ENCODE assay signal across 24 cellular contexts in genomic region chr14:72800848-72801370, GRCh38.
DNase-seq lines count a peak whose midpoint lies in the region; ATAC-seq and TF ChIP-seq lines count a peak whose summit lies in the region.
"Had no signal": no experiment of that assay in that cellular context is flagged by ENCODE, and none has a peak within 500 bp of the region (broad histone marks: within the 10 kb centered on the region; RNA-seq: fewer than 3 reads in every experiment).

No MANE protein-coding gene starts in this region.

- no peaks in the 10 kb centered on the region for H3K27me3 ChIP-seq in ascending aorta
- H3K27me3 ChIP-seq in hepatocyte = no peaks in the 10 kb centered on the region
- no peaks in the 10 kb centered on the region for H3K27me3 ChIP-seq in Caco-2 (replicated peaks; ENCODE audit: control insufficient read depth, insufficient read depth, low read length)
- H3K27me3 ChIP-seq in upper lobe of right lung = no peaks in the 10 kb centered on the region
- H3K27me3 ChIP-seq: adrenal gland, heart left ventricle, SJCRH30 had no signal

- ATAC-seq in upper lobe of right lung = no peak

- H3K79me2 ChIP-seq in hepatocyte = no peaks in the 10 kb centered on the region
- H3K79me2 ChIP-seq: parathyroid adenoma had no signal

- no peak overlapping the region for H3K4me3 Mint-ChIP-seq in activated naive CD8-positive, alpha-beta T cell
- no peak overlapping the region for H3K4me3 Mint-ChIP-seq in activated naive CD8-positive, alpha-beta T cell treated with anti-CD3 and anti-CD28 coated beads for 36 hours
- H3K4me3 Mint-ChIP-seq in Caco-2 (ENCODE audit: unreplicated experiment) = no peak overlapping the region
- H3K4me3 Mint-ChIP-seq: CD4-positive, alpha-beta memory T cell; IgD-negative memory B cell had no signal

- H3K27ac Mint-ChIP-seq in activated naive CD8-positive, alpha-beta T cell = peak overlapping the region; percentile 35
- no peak overlapping the region for H3K27ac Mint-ChIP-seq in activated naive CD8-positive, alpha-beta T cell treated with anti-CD3 and anti-CD28 coated beads for 36 hours
- no peak overlapping the region for H3K27ac Mint-ChIP-seq in Caco-2 (ENCODE audit: unreplicated experiment)
- H3K27ac Mint-ChIP-seq: IgD-negative memory B cell had no signal

- TF ChIP-seq CTCF in ascending aorta (IDR thresholded peaks at IDR 0.05) (no peak), hepatocyte (IDR thresholded peaks at IDR 0.05; ENCODE audit: poor library complexity) (no peak), Caco-2 (IDR thresholded peaks at IDR 0.05; ENCODE audit: insufficient read depth in 1 of 2, low read depth in 1 of 2, low read length in 1 of 2, severe bottlenecking in 1 of 2, unreplicated experiment in 1 of 2) (no peak), RWPE1 (conservative IDR thresholded peaks at IDR 0.05; ENCODE audit: low read depth) (no peak), upper lobe of right lung (IDR thresholded peaks at IDR 0.05) (no peak)

- intact Hi-C loops in ascending aorta (cut with DNase I) (no loop called here), Caco-2 (cut with micrococcal nuclease; ENCODE audit: unreplicated experiment) (no loop called here), upper lobe of right lung (cut with DNase I) (no loop called here)

- H3K4me3 ChIP-seq in ascending aorta (no peak overlapping the region), hepatocyte (no peak overlapping the region), Caco-2 (ENCODE audit: low read depth, low read length) (no peak overlapping the region), upper lobe of right lung (no peak overlapping the region)
- H3K4me3 ChIP-seq: adrenal gland, heart left ventricle, SJCRH30 had no signal

- WGBS in hepatocyte (ENCODE audit: low lambda C conversion rate, missing lambda C conversion rate) = 85% methylated on average over 4 of the region's 4 CpGs

- CTCF ChIA-PET in Caco-2 (lab: Charles Lee) (no interaction called here), RWPE1 (lab: Yijun Ruan, JAX) (no interaction called here)

- BruUV-seq in Caco-2 (replicated peaks; lab: Mats Ljungman, UMichigan) = no TSS peak

- no peak for DNase-seq in activated naive CD8-positive, alpha-beta T cell treated with anti-CD3 and anti-CD28 coated beads for 36 hours
- DNase-seq in ascending aorta (ENCODE audit: low spot score in 2 of 2) = no peak
- no peak for DNase-seq in hepatocyte (ENCODE audit: low spot score)
- peak in 1 of 49 donors; percentile 44 for DNase-seq in substantia nigra (lab: John Stamatoyannopoulos, UW)
- no peak for DNase-seq in Caco-2
- DNase-seq in RWPE1 (ENCODE audit: low spot score) = no peak
- DNase-seq in upper lobe of right lung = no peak
- DNase-seq: activated CD4-positive, CD25-positive, alpha-beta regulatory T cell; activated CD8-positive, alpha-beta memory T cell treated with anti-CD3 and anti-CD28 coated beads for 24 hours; adrenal gland; CD4-positive, alpha-beta memory T cell; DMS79 treated with DMSO at 0.1 percent for 48 hours; effector CD4-positive, alpha-beta T cell; heart left ventricle; MM.1S; NCI-H146; NCI-H2171 treated with DMSO at 0.1 percent for 48 hours; NCI-H748 treated with DMSO at 0.1 percent for 48 hours; T-helper 9 cell had no signal

- no peaks in the 10 kb centered on the region for H4K20me1 ChIP-seq in hepatocyte (ENCODE audit: insufficient read depth, poor library complexity, severe bottlenecking)

- H3K9me2 ChIP-seq in hepatocyte (replicated peaks; ENCODE audit: insufficient read depth) = no peaks in the 10 kb centered on the region

- H2AFZ ChIP-seq in hepatocyte = no peak overlapping the region
- H2AFZ ChIP-seq: parathyroid adenoma had no signal

- no peaks in the 10 kb centered on the region for H3K36me3 Mint-ChIP-seq in activated naive CD8-positive, alpha-beta T cell
- peaks cover 3% of the 10 kb centered on the region for H3K36me3 Mint-ChIP-seq in activated naive CD8-positive, alpha-beta T cell treated with anti-CD3 and anti-CD28 coated beads for 36 hours
- H3K36me3 Mint-ChIP-seq in Caco-2 (ENCODE audit: insufficient read depth, unreplicated experiment) = no peaks in the 10 kb centered on the region

- H3K36me3 ChIP-seq in ascending aorta = no peaks in the 10 kb centered on the region
- H3K36me3 ChIP-seq in hepatocyte (replicated peaks; ENCODE audit: insufficient read depth, low read depth) = no peaks in the 10 kb centered on the region
- H3K36me3 ChIP-seq in Caco-2 (ENCODE audit: control insufficient read depth, insufficient read depth, low read length) = no peaks in the 10 kb centered on the region
- no peaks in the 10 kb centered on the region for H3K36me3 ChIP-seq in upper lobe of right lung
- H3K36me3 ChIP-seq: adrenal gland, heart left ventricle, SJCRH30 had no signal

- H3K27ac ChIP-seq in ascending aorta (peak overlapping the region; percentile 19 to 72), hepatocyte (peak overlapping the region; percentile 51), substantia nigra (ENCODE audit: low read depth, low read length, poor library complexity, severe bottlenecking) (peak overlapping the region; percentile 96), RWPE1 (no peak overlapping the region; the same call in 1 of the 2 replicates), upper lobe of right lung (no peak overlapping the region)
- H3K27ac ChIP-seq: adrenal gland, HL-60, parathyroid adenoma, SJCRH30 had no signal

- H3K27me3 Mint-ChIP-seq in activated naive CD8-positive, alpha-beta T cell = no peaks in the 10 kb centered on the region
- H3K27me3 Mint-ChIP-seq in activated naive CD8-positive, alpha-beta T cell treated with anti-CD3 and anti-CD28 coated beads for 36 hours = no peaks in the 10 kb centered on the region
- no peaks in the 10 kb centered on the region for H3K27me3 Mint-ChIP-seq in Caco-2 (ENCODE audit: insufficient read depth, unreplicated experiment)
- H3K27me3 Mint-ChIP-seq: CD4-positive, alpha-beta memory T cell; IgD-negative memory B cell had no signal

- POLR2A ChIA-PET in Caco-2 (lab: Charles Lee) (no interaction called here), RWPE1 (lab: Yijun Ruan, JAX; ENCODE audit: low non-redundant PET) (no interaction called here)

- H3K9me3 Mint-ChIP-seq in activated naive CD8-positive, alpha-beta T cell (ENCODE audit: low read depth) = no peaks in the 10 kb centered on the region
- no peaks in the 10 kb centered on the region for H3K9me3 Mint-ChIP-seq in activated naive CD8-positive, alpha-beta T cell treated with anti-CD3 and anti-CD28 coated beads for 36 hours
- no peaks in the 10 kb centered on the region for H3K9me3 Mint-ChIP-seq in Caco-2 (ENCODE audit: unreplicated experiment)

- peaks cover 10% of the 10 kb centered on the region for H3K4me1 Mint-ChIP-seq in activated naive CD8-positive, alpha-beta T cell (ENCODE audit: low read depth)
- H3K4me1 Mint-ChIP-seq in activated naive CD8-positive, alpha-beta T cell treated with anti-CD3 and anti-CD28 coated beads for 36 hours = peaks cover 3% of the 10 kb centered on the region
- H3K4me1 Mint-ChIP-seq in Caco-2 (ENCODE audit: low read depth, unreplicated experiment) = no peaks in the 10 kb centered on the region

- H3K4me2 ChIP-seq in hepatocyte = no peak overlapping the region

- peaks cover 3 to 8% of the 10 kb centered on the region in 2 donors for H3K4me1 ChIP-seq in ascending aorta
- no peaks in the 10 kb centered on the region for H3K4me1 ChIP-seq in hepatocyte (ENCODE audit: insufficient read depth)
- H3K4me1 ChIP-seq in Caco-2 = no peaks in the 10 kb centered on the region
- H3K4me1 ChIP-seq in upper lobe of right lung = no peaks in the 10 kb centered on the region
- H3K4me1 ChIP-seq: adrenal gland, parathyroid adenoma had no signal

- H3K9me3 ChIP-seq in ascending aorta (no peaks in the 10 kb centered on the region), hepatocyte (ENCODE audit: low read depth) (no peaks in the 10 kb centered on the region), Caco-2 (no peaks in the 10 kb centered on the region), upper lobe of right lung (no peaks in the 10 kb centered on the region)
- H3K9me3 ChIP-seq: adrenal gland, heart left ventricle, SJCRH30 had no signal

Comparison
In these comparisons a context has a peak if more than half of its experiments do, and no peak if none do; other contexts are left out.
1. H3K27ac ChIP-seq: peak in ascending aorta (2 of 2), hepatocyte (single experiment) and substantia nigra (single experiment); none in RWPE1 (single experiment) and upper lobe of right lung (single experiment).